9 cellular contexts compared by ENCODE assay signal in the genomic region with DNA sequence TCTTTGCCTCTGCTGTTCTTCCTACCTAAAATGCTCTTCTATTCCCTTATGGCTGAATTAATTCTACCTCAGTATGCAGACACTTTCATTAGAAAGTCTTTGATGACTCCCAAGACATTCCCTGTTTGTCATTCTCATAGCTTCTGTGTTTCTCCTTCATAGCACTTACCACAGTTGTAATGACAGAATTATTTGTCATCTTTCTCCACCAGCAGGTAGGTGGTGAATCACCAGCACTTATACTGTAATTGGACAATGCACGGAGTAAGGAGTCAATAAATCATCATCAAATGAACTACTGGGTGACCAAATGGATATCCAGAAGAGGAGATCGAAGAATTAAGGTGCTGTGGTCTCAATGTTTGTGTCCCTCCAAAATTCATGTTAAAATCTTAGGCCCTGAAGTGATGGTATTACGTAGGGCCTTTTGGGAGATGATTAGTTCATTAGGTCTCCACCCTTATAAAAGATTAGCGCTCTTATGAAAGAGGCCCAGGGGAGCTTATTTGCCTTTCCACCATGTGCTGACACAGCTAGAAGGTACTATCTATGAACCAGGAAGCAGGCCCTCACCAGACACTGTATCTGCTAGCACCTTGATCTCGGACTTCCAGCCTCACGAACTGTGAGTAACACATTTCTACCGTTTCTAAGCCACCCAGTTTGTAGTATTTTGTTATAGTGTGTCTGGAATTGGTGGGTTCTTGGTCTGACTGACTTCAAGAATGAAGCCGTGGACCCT. TPM values are rescaled to one million over a fixed set of nuclear protein-coding genes. Genes with fewer than 3 reads are reported as not detected.
DNase-seq lines count a peak whose midpoint lies in the region; ATAC-seq, FAIRE-seq and TF ChIP-seq lines count a peak whose summit lies in the region.
"Had no signal": no experiment of that assay in that cellular context is flagged by ENCODE, and none has a peak within 500 bp of the region (broad histone marks: within the 10 kb centered on the region; RNA-seq: fewer than 3 reads in every experiment).

No MANE protein-coding gene starts in this region.

- in situ Hi-C loops in ACHN (cut with HindIII; ENCODE audit: low pct_ligation_motif_present, low pct_unique_long_range_greater_than_20kb, low sequenced_read_pairs) = loop anchor here (25.0 kb wide), 1 partner anchor 286 kb away; no protein-coding TSS in a partner anchor

- peak overlapping the region; percentile 87 for H3K27ac Mint-ChIP-seq in activated B cell treated with CpG ODN at 0.5 μM for 24 hours

- ATAC-seq in activated B cell treated with CpG ODN at 0.5 μM for 24 hours (ENCODE audit: low read depth) (no peak), left lung (no peak), HG03520 (IDR thresholded peaks at IDR 0.05; ENCODE audit: unreplicated experiment) (no peak)

- peaks cover 76% of the 10 kb centered on the region for H3K4me1 Mint-ChIP-seq in activated B cell treated with CpG ODN at 0.5 μM for 24 hours

- H3K4me1 ChIP-seq in left lung = peaks cover 34 to 59% of the 10 kb centered on the region in 2 donors

- H3K27me3 ChIP-seq in left lung = no peaks in the 10 kb centered on the region
- H3K27me3 ChIP-seq: right atrium auricular region had no signal

- H3K36me3 ChIP-seq in left lung = no peaks in the 10 kb centered on the region
- H3K36me3 ChIP-seq: right atrium auricular region had no signal

- FAIRE-seq in H54 (lab: Jason Lieb, UNC) = no peak

- POLR2A ChIA-PET in activated B cell treated with CpG ODN at 0.5 μM for 24 hours (lab: Charles Lee) = interaction anchor here (1.4 to 7.0 kb wide), 9 partner anchors 12 to 225 kb away, joined by 4 to 91 read pairs (median 14); a partner anchor contains a TSS

- H3K36me3 Mint-ChIP-seq in activated B cell treated with CpG ODN at 0.5 μM for 24 hours (ENCODE audit: low read depth) = peaks cover 20% of the 10 kb centered on the region

- peak; percentile 40 for DNase-seq in ACHN
- peak; percentile 18 for DNase-seq in H54 (ENCODE audit: insufficient read length, low spot score)
- no peak for DNase-seq in activated B cell treated with CpG ODN at 0.5 μM for 24 hours
- DNase-seq in left lung = no peak
- no peak for DNase-seq in superior temporal gyrus (ENCODE audit: extremely low spot score)
- DNase-seq in NCI-H1048 (lab: John Stamatoyannopoulos, UW) = no peak
- no peak for DNase-seq in NCI-H2107 treated with DMSO at 0.1 percent for 48 hours (lab: John Stamatoyannopoulos, UW; ENCODE audit: unreplicated experiment)

- H3K27me3 Mint-ChIP-seq in activated B cell treated with CpG ODN at 0.5 μM for 24 hours = no peaks in the 10 kb centered on the region

- TF ChIP-seq CTCF in activated B cell treated with CpG ODN at 0.5 μM for 24 hours (IDR thresholded peaks at IDR 0.05) (no peak), left lung (IDR thresholded peaks at IDR 0.05) (no peak)

- intact Hi-C loops in activated B cell treated with CpG ODN at 0.5 μM for 24 hours (cut with micrococcal nuclease) = no loop called here
- intact Hi-C loops in left lung (cut with DNase I) = no loop called here

- H3K9me3 Mint-ChIP-seq in activated B cell treated with CpG ODN at 0.5 μM for 24 hours = no peaks in the 10 kb centered on the region

- no peak for TF ChIP-seq POLR2A in H54 (IDR thresholded peaks at IDR 0.05; ENCODE audit: low read depth, low read length)

- peak overlapping the region; percentile 91 to 94 for H3K27ac ChIP-seq in left lung

- H3K4me3 ChIP-seq in left lung = no peak overlapping the region

- H3K4me3 Mint-ChIP-seq in activated B cell treated with CpG ODN at 0.5 μM for 24 hours = peak overlapping the region; percentile 87

- CTCF ChIA-PET in activated B cell treated with CpG ODN at 0.5 μM for 24 hours (lab: Charles Lee) = no interaction called here

- no peaks in the 10 kb centered on the region for H3K9me3 ChIP-seq in left lung
- H3K9me3 ChIP-seq: right atrium auricular region had no signal

RNA-seq across cellular contexts. Expression of a gene that starts 2.4 kb away (rescaled TPM):
- total RNA-seq in activated B cell treated with CpG ODN at 0.5 μM for 24 hours (170 and 179 TPM in 2 replicates), left lung (100 to 1,000 TPM; 111 to 149 TPM)

RNA-seq across cellular contexts. Expression of a gene that starts 51.4 kb away (rescaled TPM):
- total RNA-seq in activated B cell treated with CpG ODN at 0.5 μM for 24 hours (53.2 and 54.6 TPM in 2 replicates), left lung (10 to 100 TPM; 28.0 to 31.9 TPM)

RNA-seq across cellular contexts. Expression of a gene that starts 54.6 kb away (rescaled TPM):
- total RNA-seq in activated B cell treated with CpG ODN at 0.5 μM for 24 hours (7.9 and 11.4 TPM in 2 replicates), left lung (1 to 10 TPM; 5.0 to 7.7 TPM)

RNA-seq across cellular contexts. Expression of a gene that starts 56.7 kb away (rescaled TPM):
- total RNA-seq in activated B cell treated with CpG ODN at 0.5 μM for 24 hours = 11.1 and 11.9 TPM in 2 replicates
- total RNA-seq in left lung = 10 to 100 TPM; 16.8 to 17.7 TPM

Comparison
In these comparisons a context has a peak if more than half of its experiments do, and no peak if none do; other contexts are left out.
1. DNase-seq: peak in ACHN (single experiment) and H54 (single experiment); none in activated B cell treated with CpG ODN at 0.5 μM for 24 hours (single experiment), left lung (0 of 2), superior temporal gyrus (single experiment), NCI-H1048 (single experiment) and NCI-H2107 treated with DMSO at 0.1 percent for 48 hours (single experiment).